1 cellular context compared by ENCODE assay signal in genomic region chr3:30418443-30418842, GRCh38.
A peak's percentile ranks its signal among the peaks of the same experiment; 100 is the strongest.
TF ChIP-seq lines count a peak whose summit lies in the region.

No MANE protein-coding gene starts in this region.

TF ChIP-seq in SK-N-SH, 30 proteins besides CTCF, POLR2A, EP300 and RAD21 (continued from another document):
- TF ChIP-seq PBX3 (IDR thresholded peaks at IDR 0.05) = peak; percentile 61; the same call in 1 of the 2 replicates
- no peak for TF ChIP-seq RCOR1 (IDR thresholded peaks at IDR 0.05; ENCODE audit: low read length)
- TF ChIP-seq GABPA (IDR thresholded peaks at IDR 0.05; ENCODE audit: low read depth) = no peak
- TF ChIP-seq USF2 (IDR thresholded peaks at IDR 0.05; ENCODE audit: borderline replicate concordance, low read depth, low read length) = no peak
- peak; percentile 62; the same call in 1 of the 2 replicates for TF ChIP-seq RXRA (IDR thresholded peaks at IDR 0.05; ENCODE audit: borderline replicate concordance, low read depth)
- TF ChIP-seq REST (IDR thresholded peaks at IDR 0.05; ENCODE audit: low read depth, low read length) = no peak
- TF ChIP-seq ZBTB33 (IDR thresholded peaks at IDR 0.05; ENCODE audit: borderline replicate concordance, low read depth) = no peak
- no peak for TF ChIP-seq TAF1 (IDR thresholded peaks at IDR 0.05; ENCODE audit: borderline replicate concordance, low read depth, low read length)
- peak; percentile 50 for TF ChIP-seq USF1 (IDR thresholded peaks at IDR 0.05; ENCODE audit: borderline replicate concordance, low read depth)
- no peak for TF ChIP-seq ELF1 (IDR thresholded peaks at IDR 0.05)
- TF ChIP-seq TEAD4 (IDR thresholded peaks at IDR 0.05; ENCODE audit: borderline replicate concordance, insufficient read depth) = peak; percentile 59; the same call in 1 of the 2 replicates
- TF ChIP-seq MXI1 (IDR thresholded peaks at IDR 0.05; ENCODE audit: low read depth, low read length) = no peak
- peak; percentile 32; the same call in 1 of the 2 replicates for TF ChIP-seq POLR2AphosphoS5 (IDR thresholded peaks at IDR 0.05; ENCODE audit: low read depth, low read length)
- peak; percentile 89 for TF ChIP-seq FOSL2 (IDR thresholded peaks at IDR 0.05; ENCODE audit: borderline replicate concordance, low read depth)
- TF ChIP-seq MEF2A (IDR thresholded peaks at IDR 0.05; ENCODE audit: borderline replicate concordance, low read depth) = no peak
- no peak for TF ChIP-seq EZH2phosphoT487 (IDR thresholded peaks at IDR 0.05; ENCODE audit: borderline replicate concordance, low read depth)
- TF ChIP-seq FOXM1 (IDR thresholded peaks at IDR 0.05; ENCODE audit: low read depth) = no peak
- no peak for TF ChIP-seq CHD2 (IDR thresholded peaks at IDR 0.05; ENCODE audit: low read length, partially characterized antibody)
- peak; percentile 89 for TF ChIP-seq JUND (IDR thresholded peaks at IDR 0.05)
- TF ChIP-seq TCF12 (IDR thresholded peaks at IDR 0.05) = peak; percentile 77
- no peak for TF ChIP-seq IRF3 (IDR thresholded peaks at IDR 0.05; ENCODE audit: low read depth, low read length)
- no peak for TF ChIP-seq GATA2 (CRISPR knock-in tag; IDR thresholded peaks at IDR 0.05)
- no peak for TF ChIP-seq YY1 (IDR thresholded peaks at IDR 0.05; ENCODE audit: low read depth)
TF ChIP-seq in SK-N-SH: peak in this region for 9.
